In genomic region chr3:140845878-140846277, GRCh38 we compare ENCODE assay signal across 1 cellular context.
TF ChIP-seq lines count a peak whose summit lies in the region.

No MANE protein-coding gene starts in this region.

TF ChIP-seq in GM12878, 131 proteins besides CTCF, POLR2A, EP300 and RAD21 (continued from another document):
- TF ChIP-seq POLR2AphosphoS5 (IDR thresholded peaks at IDR 0.05; ENCODE audit: low read length) (no peak), ZNF274 (IDR thresholded peaks at IDR 0.05; ENCODE audit: insufficient read depth, insufficient read length) (no peak), DPF2 (IDR thresholded peaks at IDR 0.05) (no peak), MYB (IDR thresholded peaks at IDR 0.05; ENCODE audit: borderline replicate concordance, low read depth, low read length) (no peak), YY1 (IDR thresholded peaks at IDR 0.05; ENCODE audit: low read depth, low read length) (no peak), HDAC6 (IDR thresholded peaks at IDR 0.05; ENCODE audit: unreplicated experiment) (no peak), CHD2 (IDR thresholded peaks at IDR 0.05; ENCODE audit: borderline replicate concordance, low read depth, low read length) (no peak), TARDBP (IDR thresholded peaks at IDR 0.05; ENCODE audit: borderline replicate concordance) (no peak), NFIC (IDR thresholded peaks at IDR 0.05; ENCODE audit: low read depth, low read length) (peak; percentile 23; the same call in 1 of the 2 replicates), RUNX3 (IDR thresholded peaks at IDR 0.05; ENCODE audit: low read length) (peak; percentile 27; the same call in 1 of the 2 replicates), CREM (IDR thresholded peaks at IDR 0.05; ENCODE audit: low read depth) (peak; percentile 23; the same call in 1 of the 2 replicates), JUNB (IDR thresholded peaks at IDR 0.05) (0 out of 2 replicates have a peak, but pooled peaks have one; percentile 32), FOXM1 (IDR thresholded peaks at IDR 0.05; ENCODE audit: low read depth, low read length) (no peak), ZBTB33 (IDR thresholded peaks at IDR 0.05) (no peak), GATAD2B (conservative IDR thresholded peaks at IDR 0.05; ENCODE audit: low read depth) (no peak), BMI1 (IDR thresholded peaks at IDR 0.05; ENCODE audit: borderline replicate concordance) (no peak), SKIL (IDR thresholded peaks at IDR 0.05; ENCODE audit: low read depth, poor library complexity, severe bottlenecking) (no peak), PKNOX1 (IDR thresholded peaks at IDR 0.05) (no peak), CEBPB (IDR thresholded peaks at IDR 0.05; ENCODE audit: borderline replicate concordance in 1 of 2, low read depth in 2 of 2, low read length in 2 of 2) (no peak), MEF2A (IDR thresholded peaks at IDR 0.05; ENCODE audit: insufficient read depth, low read depth, low read length) (no peak), ASH2L (IDR thresholded peaks at IDR 0.05; ENCODE audit: borderline replicate concordance, low read depth) (no peak), ZNF24 (IDR thresholded peaks at IDR 0.05) (no peak), SMC3 (IDR thresholded peaks at IDR 0.05; ENCODE audit: borderline replicate concordance, low read length) (no peak), NFYA (IDR thresholded peaks at IDR 0.05; ENCODE audit: borderline replicate concordance, low read depth, low read length) (no peak), ATF7 (IDR thresholded peaks at IDR 0.05; ENCODE audit: low read depth) (peak; percentile 83), RBBP5 (conservative IDR thresholded peaks at IDR 0.05) (no peak), SREBF2 (IDR thresholded peaks at IDR 0.05; ENCODE audit: low read length) (no peak), RB1 (IDR thresholded peaks at IDR 0.05; ENCODE audit: borderline replicate concordance) (no peak), IKZF1 (conservative IDR thresholded peaks at IDR 0.05) (peak; percentile 38; the same call in 1 of the 2 replicates), NKRF (conservative IDR thresholded peaks at IDR 0.05) (no peak), ATF3 (IDR thresholded peaks at IDR 0.05; ENCODE audit: borderline replicate concordance, extremely low read depth, low read depth, low read length) (no peak), SMAD5 (IDR thresholded peaks at IDR 0.05; ENCODE audit: low read depth) (no peak)
